15 cellular contexts compared by ENCODE assay signal in genomic region chr1:117652421-117652820, GRCh38.
DNase-seq lines count a peak whose midpoint lies in the region; ATAC-seq lines count a peak whose summit lies in the region.
"Had no signal": no experiment of that assay in that cellular context is flagged by ENCODE, and none has a peak within 500 bp of the region (broad histone marks: within the 10 kb centered on the region; RNA-seq: fewer than 3 reads in every experiment).

No MANE protein-coding gene starts in this region.

- ATAC-seq in effector memory CD8-positive, alpha-beta T cell (replicated peaks): no peak
- ATAC-seq in stimulated activated memory B cell treated with anti-CD40 and anti-IgM and Interleukin-4, amounts not matched to agents 10 μg/mL and 1 μg/mL and 100 μg/mL, for 72 hours: no peak
- ATAC-seq in GM18873 (IDR thresholded peaks at IDR 0.05; ENCODE audit: low FRiP score, unreplicated experiment) (no peak), HG03095 (IDR thresholded peaks at IDR 0.05; ENCODE audit: unreplicated experiment) (no peak)
- ATAC-seq: naive thymus-derived CD8-positive, alpha-beta T cell had no signal

- H3K4me3 Mint-ChIP-seq in effector memory CD8-positive, alpha-beta T cell: peak overlapping the region; percentile 33 to 77
- H3K4me3 Mint-ChIP-seq in stimulated activated memory B cell treated with anti-CD40 and anti-IgM and Interleukin-4, amounts not matched to agents 10 μg/mL and 1 μg/mL and 100 μg/mL, for 72 hours: no peak overlapping the region
- H3K4me3 Mint-ChIP-seq: activated naive CD8-positive, alpha-beta T cell had no signal

- peak; percentile 30 for DNase-seq in activated effector memory CD4-positive, alpha-beta T cell treated with anti-CD3 and anti-CD28 coated beads, Interleukin-2, amount 50 U/mL, for 16 hours
- no peak for DNase-seq in activated effector memory CD4-positive, alpha-beta T cell treated with Interleukin-2 at 50 U/mL for 16 hours
- DNase-seq in NCI-H226 (peak; percentile 29), NCI-H2107 (lab: John Stamatoyannopoulos, UW) (no peak)
- no peak for DNase-seq in effector memory CD8-positive, alpha-beta T cell
- DNase-seq: Kasumi-1; naive thymus-derived CD8-positive, alpha-beta T cell; NCI-H1105 treated with DMSO at 0.1 percent for 48 hours; NCI-H2081 treated with DMSO at 0.1 percent for 48 hours; NCI-H510A; sigmoid colon had no signal

- H3K27ac Mint-ChIP-seq in effector memory CD8-positive, alpha-beta T cell: peak overlapping the region; percentile 96 to 97
- H3K27ac Mint-ChIP-seq in stimulated activated memory B cell treated with anti-CD40 and anti-IgM and Interleukin-4, amounts not matched to agents 10 μg/mL and 1 μg/mL and 100 μg/mL, for 72 hours: peak overlapping the region; percentile 94
- H3K27ac Mint-ChIP-seq: activated naive CD8-positive, alpha-beta T cell had no signal

- peaks cover 71 to 83% of the 10 kb centered on the region in 2 donors for H3K4me1 Mint-ChIP-seq in effector memory CD8-positive, alpha-beta T cell (ENCODE audit: low read depth in 2 of 2)
- peaks cover 76% of the 10 kb centered on the region for H3K4me1 Mint-ChIP-seq in stimulated activated memory B cell treated with anti-CD40 and anti-IgM and Interleukin-4, amounts not matched to agents 10 μg/mL and 1 μg/mL and 100 μg/mL, for 72 hours

- H3K27me3 Mint-ChIP-seq in effector memory CD8-positive, alpha-beta T cell: no peaks in the 10 kb centered on the region
- no peaks in the 10 kb centered on the region for H3K27me3 Mint-ChIP-seq in stimulated activated memory B cell treated with anti-CD40 and anti-IgM and Interleukin-4, amounts not matched to agents 10 μg/mL and 1 μg/mL and 100 μg/mL, for 72 hours

- H3K9me3 Mint-ChIP-seq in effector memory CD8-positive, alpha-beta T cell: no peaks in the 10 kb centered on the region
- no peaks in the 10 kb centered on the region for H3K9me3 Mint-ChIP-seq in stimulated activated memory B cell treated with anti-CD40 and anti-IgM and Interleukin-4, amounts not matched to agents 10 μg/mL and 1 μg/mL and 100 μg/mL, for 72 hours
- H3K9me3 Mint-ChIP-seq: naive thymus-derived CD8-positive, alpha-beta T cell had no signal

- H3K36me3 Mint-ChIP-seq in effector memory CD8-positive, alpha-beta T cell (ENCODE audit: insufficient read depth): peaks cover 28% of the 10 kb centered on the region
- no peaks in the 10 kb centered on the region for H3K36me3 Mint-ChIP-seq in stimulated activated memory B cell treated with anti-CD40 and anti-IgM and Interleukin-4, amounts not matched to agents 10 μg/mL and 1 μg/mL and 100 μg/mL, for 72 hours
- H3K36me3 Mint-ChIP-seq: activated naive CD8-positive, alpha-beta T cell; naive thymus-derived CD8-positive, alpha-beta T cell had no signal

Comparison
In these comparisons a context has a peak if more than half of its experiments do, and no peak if none do; other contexts are left out.
1. DNase-seq: peak in activated effector memory CD4-positive, alpha-beta T cell treated with anti-CD3 and anti-CD28 coated beads, Interleukin-2, amount 50 U/mL, for 16 hours (single experiment) and NCI-H226 (single experiment); none in activated effector memory CD4-positive, alpha-beta T cell treated with Interleukin-2 at 50 U/mL for 16 hours (single experiment), effector memory CD8-positive, alpha-beta T cell (0 of 3) and NCI-H2107 (single experiment).